1 cellular context compared by ENCODE assay signal in the genomic region with DNA sequence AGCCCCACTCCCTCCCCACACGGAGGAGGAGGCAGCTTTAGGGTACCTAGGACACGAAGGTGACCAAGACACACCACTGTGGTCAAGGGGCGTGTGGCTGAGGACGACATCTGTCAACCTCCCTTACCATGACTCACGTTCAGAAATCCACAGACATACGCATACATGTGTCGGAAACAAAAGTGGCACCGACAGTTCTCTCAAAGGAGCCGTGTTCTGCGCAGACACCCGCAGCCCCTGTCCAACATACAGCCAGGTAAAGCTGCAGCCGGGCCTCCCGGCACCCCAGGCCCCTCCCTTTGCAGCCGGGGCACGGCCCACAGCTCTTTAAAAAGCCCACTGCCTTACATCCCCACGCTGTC.
A peak's percentile ranks its signal among the peaks of the same experiment; 100 is the strongest.
TF ChIP-seq lines count a peak whose summit lies in the region.

No MANE protein-coding gene starts in this region.

TF ChIP-seq in K562, 482 proteins besides CTCF, POLR2A, EP300 and RAD21 (continued from another document):
- TF ChIP-seq, protein P1, sequence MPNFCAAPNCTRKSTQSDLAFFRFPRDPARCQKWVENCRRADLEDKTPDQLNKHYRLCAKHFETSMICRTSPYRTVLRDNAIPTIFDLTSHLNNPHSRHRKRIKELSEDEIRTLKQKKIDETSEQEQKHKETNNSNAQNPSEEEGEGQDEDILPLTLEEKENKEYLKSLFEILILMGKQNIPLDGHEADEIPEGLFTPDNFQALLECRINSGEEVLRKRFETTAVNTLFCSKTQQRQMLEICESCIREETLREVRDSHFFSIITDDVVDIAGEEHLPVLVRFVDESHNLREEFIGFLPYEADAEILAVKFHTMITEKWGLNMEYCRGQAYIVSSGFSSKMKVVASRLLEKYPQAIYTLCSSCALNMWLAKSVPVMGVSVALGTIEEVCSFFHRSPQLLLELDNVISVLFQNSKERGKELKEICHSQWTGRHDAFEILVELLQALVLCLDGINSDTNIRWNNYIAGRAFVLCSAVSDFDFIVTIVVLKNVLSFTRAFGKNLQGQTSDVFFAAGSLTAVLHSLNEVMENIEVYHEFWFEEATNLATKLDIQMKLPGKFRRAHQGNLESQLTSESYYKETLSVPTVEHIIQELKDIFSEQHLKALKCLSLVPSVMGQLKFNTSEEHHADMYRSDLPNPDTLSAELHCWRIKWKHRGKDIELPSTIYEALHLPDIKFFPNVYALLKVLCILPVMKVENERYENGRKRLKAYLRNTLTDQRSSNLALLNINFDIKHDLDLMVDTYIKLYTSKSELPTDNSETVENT (CRISPR knock-in tag; IDR thresholded peaks at IDR 0.05): no peak
- no peak for TF ChIP-seq PRPF4 (IDR thresholded peaks at IDR 0.05; ENCODE audit: insufficient read depth, low read depth, low read length, poor library complexity, severe bottlenecking)
- no peak for TF ChIP-seq ESRRA (IDR thresholded peaks at IDR 0.05; ENCODE audit: borderline replicate concordance, low read depth)
- TF ChIP-seq BDP1 (IDR thresholded peaks at IDR 0.05; ENCODE audit: insufficient read depth, insufficient read length): no peak
- no peak for TF ChIP-seq ZBTB2 (IDR thresholded peaks at IDR 0.05)
- TF ChIP-seq, protein P2, sequence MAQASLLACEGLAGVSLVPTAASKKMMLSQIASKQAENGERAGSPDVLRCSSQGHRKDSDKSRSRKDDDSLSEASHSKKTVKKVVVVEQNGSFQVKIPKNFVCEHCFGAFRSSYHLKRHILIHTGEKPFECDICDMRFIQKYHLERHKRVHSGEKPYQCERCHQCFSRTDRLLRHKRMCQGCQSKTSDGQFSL (CRISPR knock-in tag; IDR thresholded peaks at IDR 0.05): no peak
- TF ChIP-seq, protein P2 (tag; IDR thresholded peaks at IDR 0.05): peak in 1 of 2 experiments; percentile 42; a peak in 1 of 4 replicates
- no peak for TF ChIP-seq TBP (optimal IDR thresholded peaks at IDR 0.05; ENCODE audit: low read depth, low read length)
- no peak for TF ChIP-seq HCFC1 (IDR thresholded peaks at IDR 0.05; ENCODE audit: low read depth, low read length)
- TF ChIP-seq RERE (CRISPR knock-in tag; IDR thresholded peaks at IDR 0.05; ENCODE audit: borderline replicate concordance): no peak
- no peak for TF ChIP-seq KAT8 (IDR thresholded peaks at IDR 0.05; ENCODE audit: low read depth)
- TF ChIP-seq CREB3L1 (IDR thresholded peaks at IDR 0.05; ENCODE audit: borderline replicate concordance, low read depth): no peak
- TF ChIP-seq MIER1 (IDR thresholded peaks at IDR 0.05; ENCODE audit: low read depth): no peak
- TF ChIP-seq ZNF764 (CRISPR knock-in tag; IDR thresholded peaks at IDR 0.05; ENCODE audit: low read depth): no peak
- TF ChIP-seq CBX3 (IDR thresholded peaks at IDR 0.05; ENCODE audit: borderline replicate concordance in 1 of 2, low read length in 2 of 2): no peak; a peak in 1 of 3 replicates
- no peak for TF ChIP-seq BCL6 (CRISPR knock-in tag; IDR thresholded peaks at IDR 0.05)
- TF ChIP-seq CBX1 (IDR thresholded peaks at IDR 0.05; ENCODE audit: low read depth): no peak
- TF ChIP-seq FOXK1 (CRISPR knock-in tag; IDR thresholded peaks at IDR 0.05; ENCODE audit: borderline replicate concordance): no peak
- TF ChIP-seq DMBX1 (CRISPR knock-in tag; IDR thresholded peaks at IDR 0.05; ENCODE audit: borderline replicate concordance): no peak
- no peak for TF ChIP-seq KAT2B (IDR thresholded peaks at IDR 0.05; ENCODE audit: low read depth, low read length)
- TF ChIP-seq YBX1 (IDR thresholded peaks at IDR 0.05): no peak
- TF ChIP-seq ZNF785 (CRISPR knock-in tag; IDR thresholded peaks at IDR 0.05): no peak
- no peak for TF ChIP-seq SRSF1 (IDR thresholded peaks at IDR 0.05; ENCODE audit: low read depth, low read length)
- TF ChIP-seq ZNF232 (CRISPR knock-in tag; IDR thresholded peaks at IDR 0.05): no peak
- no peak for TF ChIP-seq CHD4 (IDR thresholded peaks at IDR 0.05; ENCODE audit: insufficient read depth, insufficient replicate concordance, low read depth, low read length, poor library complexity, severe bottlenecking)
- TF ChIP-seq ZNF41 (CRISPR knock-in tag; conservative IDR thresholded peaks at IDR 0.05): 0 out of 2 replicates have a peak, but pooled peaks have one; percentile 2
- TF ChIP-seq CHD1 (IDR thresholded peaks at IDR 0.05; ENCODE audit: low read length): no peak
- TF ChIP-seq SIN3A (IDR thresholded peaks at IDR 0.05; ENCODE audit: borderline replicate concordance in 2 of 2, control insufficient read depth in 1 of 2, low read depth in 2 of 2, low read length in 2 of 2): no peak
- no peak for TF ChIP-seq ZBED1 (IDR thresholded peaks at IDR 0.05)
- TF ChIP-seq ZNF586 (CRISPR knock-in tag; conservative IDR thresholded peaks at IDR 0.05): no peak
- no peak for TF ChIP-seq MTA3 (IDR thresholded peaks at IDR 0.05; ENCODE audit: borderline replicate concordance)
- no peak for TF ChIP-seq ZNF274 (IDR thresholded peaks at IDR 0.05; ENCODE audit: borderline replicate concordance, low read depth, low read length)
- TF ChIP-seq MYBL2 (IDR thresholded peaks at IDR 0.05; ENCODE audit: low read depth): no peak
- TF ChIP-seq MYBL2 (CRISPR knock-in tag; IDR thresholded peaks at IDR 0.05; ENCODE audit: borderline replicate concordance): no peak
- TF ChIP-seq ZC3H8 (IDR thresholded peaks at IDR 0.05): no peak
- TF ChIP-seq ZNF3 (CRISPR knock-in tag; IDR thresholded peaks at IDR 0.05): no peak
- TF ChIP-seq HNRNPK (IDR thresholded peaks at IDR 0.05; ENCODE audit: low read depth, low read length, poor library complexity, severe bottlenecking): no peak
- no peak for TF ChIP-seq MYC (IDR thresholded peaks at IDR 0.05; ENCODE audit: low read depth, low read length)
- peak; percentile 11; the same call in 1 of the 2 replicates for TF ChIP-seq MYC (CRISPR knock-in tag; IDR thresholded peaks at IDR 0.05; ENCODE audit: borderline replicate concordance, low read depth)
- TF ChIP-seq RB1 (IDR thresholded peaks at IDR 0.05; ENCODE audit: low read depth): no peak
- no peak for TF ChIP-seq CLOCK (CRISPR knock-in tag; IDR thresholded peaks at IDR 0.05; ENCODE audit: borderline replicate concordance)
- TF ChIP-seq ZNF583 (CRISPR knock-in tag; IDR thresholded peaks at IDR 0.05): no peak
- peak; percentile 55 for TF ChIP-seq BHLHE40 (IDR thresholded peaks at IDR 0.05; ENCODE audit: low read length)
- no peak for TF ChIP-seq CREM (IDR thresholded peaks at IDR 0.05; ENCODE audit: low read depth)
- no peak for TF ChIP-seq ZNF444 (CRISPR knock-in tag; IDR thresholded peaks at IDR 0.05)
- no peak for TF ChIP-seq ZNF175 (CRISPR knock-in tag; IDR thresholded peaks at IDR 0.05; ENCODE audit: low read depth)
- no peak for TF ChIP-seq PCBP2 (IDR thresholded peaks at IDR 0.05; ENCODE audit: low read depth, low read length, poor library complexity, severe bottlenecking)
- peak; percentile 11; the same call in 1 of the 2 replicates for TF ChIP-seq TCF3 (CRISPR knock-in tag; IDR thresholded peaks at IDR 0.05)
- TF ChIP-seq, protein P3, sequence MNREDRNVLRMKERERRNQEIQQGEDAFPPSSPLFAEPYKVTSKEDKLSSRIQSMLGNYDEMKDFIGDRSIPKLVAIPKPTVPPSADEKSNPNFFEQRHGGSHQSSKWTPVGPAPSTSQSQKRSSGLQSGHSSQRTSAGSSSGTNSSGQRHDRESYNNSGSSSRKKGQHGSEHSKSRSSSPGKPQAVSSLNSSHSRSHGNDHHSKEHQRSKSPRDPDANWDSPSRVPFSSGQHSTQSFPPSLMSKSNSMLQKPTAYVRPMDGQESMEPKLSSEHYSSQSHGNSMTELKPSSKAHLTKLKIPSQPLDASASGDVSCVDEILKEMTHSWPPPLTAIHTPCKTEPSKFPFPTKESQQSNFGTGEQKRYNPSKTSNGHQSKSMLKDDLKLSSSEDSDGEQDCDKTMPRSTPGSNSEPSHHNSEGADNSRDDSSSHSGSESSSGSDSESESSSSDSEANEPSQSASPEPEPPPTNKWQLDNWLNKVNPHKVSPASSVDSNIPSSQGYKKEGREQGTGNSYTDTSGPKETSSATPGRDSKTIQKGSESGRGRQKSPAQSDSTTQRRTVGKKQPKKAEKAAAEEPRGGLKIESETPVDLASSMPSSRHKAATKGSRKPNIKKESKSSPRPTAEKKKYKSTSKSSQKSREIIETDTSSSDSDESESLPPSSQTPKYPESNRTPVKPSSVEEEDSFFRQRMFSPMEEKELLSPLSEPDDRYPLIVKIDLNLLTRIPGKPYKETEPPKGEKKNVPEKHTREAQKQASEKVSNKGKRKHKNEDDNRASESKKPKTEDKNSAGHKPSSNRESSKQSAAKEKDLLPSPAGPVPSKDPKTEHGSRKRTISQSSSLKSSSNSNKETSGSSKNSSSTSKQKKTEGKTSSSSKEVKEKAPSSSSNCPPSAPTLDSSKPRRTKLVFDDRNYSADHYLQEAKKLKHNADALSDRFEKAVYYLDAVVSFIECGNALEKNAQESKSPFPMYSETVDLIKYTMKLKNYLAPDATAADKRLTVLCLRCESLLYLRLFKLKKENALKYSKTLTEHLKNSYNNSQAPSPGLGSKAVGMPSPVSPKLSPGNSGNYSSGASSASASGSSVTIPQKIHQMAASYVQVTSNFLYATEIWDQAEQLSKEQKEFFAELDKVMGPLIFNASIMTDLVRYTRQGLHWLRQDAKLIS (CRISPR knock-in tag; IDR thresholded peaks at IDR 0.05): no peak
